Comparison of ENCODE assay signal across 20 cellular contexts in the genomic region with DNA sequence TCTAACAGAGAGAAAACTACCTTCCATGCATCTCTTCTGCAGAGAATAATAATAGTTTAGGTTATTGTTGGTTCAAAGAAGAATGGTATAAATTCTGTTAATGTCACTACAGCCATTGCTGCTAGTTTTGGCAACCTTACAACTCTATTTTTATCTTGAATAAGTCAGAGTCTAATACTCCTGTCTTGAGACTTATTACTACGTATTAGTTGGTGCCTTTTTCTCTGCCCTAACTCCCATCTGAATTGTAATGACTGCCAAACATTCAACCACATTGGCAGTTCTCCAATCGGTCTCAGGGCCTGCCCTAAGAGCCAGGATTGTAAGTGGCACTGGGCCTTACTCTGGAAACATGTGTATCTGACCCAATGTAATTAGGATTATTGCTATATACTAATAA.
DNase-seq lines count a peak whose midpoint lies in the region; ATAC-seq, FAIRE-seq and TF ChIP-seq lines count a peak whose summit lies in the region.
"Had no signal": no experiment of that assay in that cellular context is flagged by ENCODE, and none has a peak within 500 bp of the region (broad histone marks: within the 10 kb centered on the region; RNA-seq: fewer than 3 reads in every experiment).

No MANE protein-coding gene starts in this region.

- no peak overlapping the region for H4K8ac ChIP-seq in trophoblast cell (ENCODE audit: low read depth, low read length)

- H3K4me2 ChIP-seq in trophoblast cell (ENCODE audit: low read length), result no peak overlapping the region
- H3K4me2 ChIP-seq: hepatocyte had no signal

- peak in 1 of 5 donors; percentile 27 for DNase-seq in heart left ventricle
- DNase-seq in cardiac septum (ENCODE audit: low spot score), result no peak
- peak; percentile 77 for DNase-seq in astrocyte of the hippocampus (ENCODE audit: low read depth, low spot score)
- peak; percentile 34 for DNase-seq in midbrain (lab: John Stamatoyannopoulos, UW)
- peak; percentile 67 for DNase-seq in urothelium cell line (ENCODE audit: low spot score)
- DNase-seq in RKO (ENCODE audit: low spot score), result no peak
- DNase-seq in trophoblast cell, result no peak
- DNase-seq: activated CD4-positive, alpha-beta memory T cell treated with anti-CD3 and anti-CD28 coated beads for 36 hours; activated T-cell treated with anti-CD3 and anti-CD28 coated beads, Interleukin-2, amount 50 U/mL, for 4 hours; CD4-positive, alpha-beta memory T cell; islet precursor cell; natural killer cell; NCI-H2227 treated with DMSO at 0.1 percent for 48 hours; SW 1271; upper lobe of right lung had no signal

- H2BK120ac ChIP-seq in trophoblast cell (ENCODE audit: insufficient read depth, low read length, poor library complexity), result no peak overlapping the region

- H3K79me2 ChIP-seq in trophoblast cell (ENCODE audit: control insufficient read depth, insufficient read depth, low read length, poor library complexity), result no peaks in the 10 kb centered on the region
- H3K79me2 ChIP-seq: hepatocyte had no signal

- intact Hi-C loops in heart left ventricle (cut with DNase I) (loop anchor here in 1 of 10 donors (10.0 kb wide), 1 partner anchor 187 kb away; no protein-coding TSS in a partner anchor), cardiac septum (cut with DNase I) (no loop called here)

- no peak overlapping the region for H4K91ac ChIP-seq in trophoblast cell (ENCODE audit: low read depth, low read length)

- H2AK5ac ChIP-seq in trophoblast cell (ENCODE audit: low read length), result no peak overlapping the region

- H3K14ac ChIP-seq in trophoblast cell (ENCODE audit: low read length), result no peak overlapping the region

- TF ChIP-seq POLR2A in heart left ventricle (IDR thresholded peaks at IDR 0.05), result no peak

- H3K4ac ChIP-seq in trophoblast cell (ENCODE audit: low read depth, low read length), result no peak overlapping the region

- no peak overlapping the region for H3K23ac ChIP-seq in trophoblast cell (ENCODE audit: low read length)

- no peak overlapping the region for H3K9ac ChIP-seq in trophoblast cell (ENCODE audit: low read length)

- H3K27me3 ChIP-seq in heart left ventricle (no peaks in the 10 kb centered on the region), trophoblast cell (ENCODE audit: insufficient read depth, low read length) (no peaks in the 10 kb centered on the region)
- H3K27me3 ChIP-seq: hepatocyte, upper lobe of right lung had no signal

- no peaks in the 10 kb centered on the region for H3K36me3 ChIP-seq in heart left ventricle
- no peaks in the 10 kb centered on the region for H3K36me3 ChIP-seq in trophoblast cell (ENCODE audit: control insufficient read depth in 1 of 2, insufficient read depth in 2 of 2, low read length in 2 of 2)
- H3K36me3 ChIP-seq: upper lobe of right lung had no signal

- no peak overlapping the region for H2BK5ac ChIP-seq in trophoblast cell (ENCODE audit: low read depth, low read length, poor library complexity)

- FAIRE-seq in urothelium cell line (lab: Jason Lieb, UNC), result peak; percentile 87
- FAIRE-seq: RCC 7860 had no signal

- ATAC-seq in heart left ventricle, result peak in 3 of 4 donors; percentile 59 to 80 (median 78)
- no peak for ATAC-seq in GM19463 (IDR thresholded peaks at IDR 0.05; ENCODE audit: unreplicated experiment)
- ATAC-seq: activated naive CD4-positive, alpha-beta T cell treated with anti-CD3 and anti-CD28 coated beads, Interleukin-2, amount 50 U/mL, for 72 hours; activated T-cell treated with anti-CD3 and anti-CD28 coated beads, Interleukin-2, amount 50 U/mL, for 4 hours; stimulated activated memory B cell treated with anti-CD40 and anti-IgM and Interleukin-4, amounts not matched to agents 10 μg/mL and 1 μg/mL and 100 μg/mL, for 72 hours; upper lobe of right lung had no signal

- H3K9me3 ChIP-seq in heart left ventricle (no peaks in the 10 kb centered on the region), trophoblast cell (ENCODE audit: insufficient read depth, low read depth, low read length) (no peaks in the 10 kb centered on the region)
- H3K9me3 ChIP-seq: upper lobe of right lung had no signal

- TF ChIP-seq CTCF in heart left ventricle (IDR thresholded peaks at IDR 0.05), result no peak

- H3K27ac ChIP-seq in heart left ventricle (peak overlapping the region in 1 of 12 donors; percentile 3), trophoblast cell (ENCODE audit: low read depth, low read length) (no peak overlapping the region)
- H3K27ac ChIP-seq: hepatocyte, upper lobe of right lung had no signal

- no peaks in the 10 kb centered on the region for H3K79me1 ChIP-seq in trophoblast cell (ENCODE audit: low read length)

- 12 to 20% (median 15%) methylated on average over 2 of the region's 2 CpGs for WGBS in heart left ventricle, 4 donors
- WGBS in trophoblast cell (ENCODE audit: extremely low coverage, insufficient coverage, insufficient read length), result no CpG with 5 or more reads among the region's 2 CpGs

- no peak overlapping the region for H3K4me3 ChIP-seq in heart left ventricle
- H3K4me3 ChIP-seq in trophoblast cell (ENCODE audit: low read depth, low read length), result no peak overlapping the region
- H3K4me3 ChIP-seq: hepatocyte, upper lobe of right lung had no signal

- H2AFZ ChIP-seq in trophoblast cell (ENCODE audit: insufficient read depth, low read length, poor library complexity), result no peak overlapping the region
- H2AFZ ChIP-seq: hepatocyte had no signal

- no peak overlapping the region for H4K12ac ChIP-seq in trophoblast cell (ENCODE audit: low read depth, low read length)

- no peak overlapping the region for H3K18ac ChIP-seq in trophoblast cell (ENCODE audit: low read length)

- no peak overlapping the region for H2BK12ac ChIP-seq in trophoblast cell (ENCODE audit: low read length)

- H3K4me1 ChIP-seq in heart left ventricle (peaks cover 0 to 8% (median 0%) of the 10 kb centered on the region in 12 donors), trophoblast cell (ENCODE audit: control insufficient read depth in 1 of 2, insufficient read depth in 2 of 2, low read length in 2 of 2) (peaks cover 0 to 4% of the 10 kb centered on the region in 2 experiments)
- H3K4me1 ChIP-seq: upper lobe of right lung had no signal

Comparison
In these comparisons a context has a peak if more than half of its experiments do, and no peak if none do; other contexts are left out.
1. DNase-seq: peak in astrocyte of the hippocampus (single experiment), midbrain (single experiment) and urothelium cell line (single experiment); none in cardiac septum (single experiment), RKO (single experiment) and trophoblast cell (0 of 2).